ENCODE assay signal across 16 cellular contexts in the genomic region with DNA sequence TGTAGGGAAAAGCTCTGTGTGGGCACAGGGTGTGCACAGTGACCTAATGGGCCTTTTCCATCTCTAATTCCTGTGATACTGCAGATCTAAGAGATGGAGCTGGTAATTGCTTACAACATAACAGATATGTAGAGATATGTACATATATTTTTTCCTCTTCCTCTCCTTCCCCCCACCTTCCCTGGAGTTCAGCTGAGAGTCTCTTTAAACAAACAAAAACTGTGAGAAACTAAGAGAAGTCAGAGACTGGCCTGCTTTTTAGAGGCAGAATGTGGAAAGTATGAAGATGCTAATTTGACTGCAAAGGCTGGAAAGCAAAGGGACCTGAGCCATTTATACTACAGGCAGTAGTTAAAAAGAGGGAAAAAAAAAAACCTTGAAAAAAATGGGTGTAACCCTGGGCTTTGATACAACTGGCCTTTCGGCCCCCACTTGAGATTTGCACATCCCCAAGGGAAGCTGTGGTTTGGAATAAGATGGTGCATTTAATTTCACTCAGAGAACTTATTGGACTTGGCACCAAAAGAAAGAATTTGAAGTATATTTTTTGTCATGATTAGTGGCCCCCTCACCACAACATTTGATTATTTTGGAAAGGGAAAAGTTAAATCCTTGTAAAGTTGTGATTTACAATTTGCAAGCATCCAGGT.
DNase-seq lines count a peak whose midpoint lies in the region; ATAC-seq and TF ChIP-seq lines count a peak whose summit lies in the region.
"Had no signal": no experiment of that assay in that cellular context is flagged by ENCODE, and none has a peak within 500 bp of the region (broad histone marks: within the 10 kb centered on the region; RNA-seq: fewer than 3 reads in every experiment).

No MANE protein-coding gene starts in this region.

- 50% methylated on average over 1 of the region's 1 CpG for WGBS in right cardiac atrium
- WGBS in testis, 2 donors: 46 to 67% methylated on average over 1 of the region's 1 CpG

- H3K27ac ChIP-seq in brain microvascular endothelial cell (peak overlapping the region; percentile 94), right cardiac atrium (ENCODE audit: low read length) (no peak overlapping the region), testis (peak overlapping the region; percentile 6 to 31)
- H3K27ac ChIP-seq: SJSA1 had no signal

- peaks cover 1% of the 10 kb centered on the region for H3K4me1 ChIP-seq in right cardiac atrium (ENCODE audit: control insufficient read depth, insufficient read depth, low read length)
- no peaks in the 10 kb centered on the region for H3K4me1 ChIP-seq in testis

- TF ChIP-seq CTCF in HFFc6 (IDR thresholded peaks at IDR 0.05) (no peak), brain microvascular endothelial cell (IDR thresholded peaks at IDR 0.05; ENCODE audit: low read depth, low read length, missing control alignments) (no peak), testis (IDR thresholded peaks at IDR 0.05) (no peak)

- no peaks in the 10 kb centered on the region; the same call in 1 of the 2 replicates for H3K27me3 Mint-ChIP-seq in HFFc6 (ENCODE audit: insufficient read depth)
- H3K27me3 Mint-ChIP-seq: activated CD4-positive, alpha-beta T cell treated with anti-CD3 and anti-CD28 coated beads, Interleukin-2, amount 10 ng/mL, durations not matched to agents 24 days and 14 days; activated naive CD4-positive, alpha-beta T cell treated with anti-CD3 and anti-CD28 coated beads, Interleukin-2, amount 50 U/mL, for 24 hours; memory B cell had no signal

- H3K36me3 Mint-ChIP-seq in HFFc6 (ENCODE audit: low read depth): no peaks in the 10 kb centered on the region; the same call in 1 of the 2 replicates
- H3K36me3 Mint-ChIP-seq: activated naive CD4-positive, alpha-beta T cell treated with anti-CD3 and anti-CD28 coated beads, Interleukin-2, amount 50 U/mL, for 24 hours; memory B cell had no signal

- H3K9me3 ChIP-seq in right cardiac atrium (ENCODE audit: control insufficient read depth, low read length) (no peaks in the 10 kb centered on the region), testis (no peaks in the 10 kb centered on the region)
- H3K9me3 ChIP-seq: SJSA1 had no signal

- H3K36me3 ChIP-seq in brain microvascular endothelial cell (replicated peaks) (no peaks in the 10 kb centered on the region), testis (ENCODE audit: low read depth, missing control alignments) (no peaks in the 10 kb centered on the region)
- H3K36me3 ChIP-seq: SJSA1 had no signal

- DNase-seq in HFFc6 (no peak), brain microvascular endothelial cell (no peak), right cardiac atrium (peak; percentile 21 to 42 (median 37)), testis (no peak), HT-29 (ENCODE audit: low spot score) (no peak)
- DNase-seq: activated CD4-positive, alpha-beta T cell treated with anti-CD3 and anti-CD28 coated beads, Interleukin-2, amount 10 ng/mL, durations not matched to agents 24 days and 14 days; DMS 273 treated with DMSO at 0.1 percent for 48 hours; NCI-H187; NCI-H510A treated with DMSO at 0.1 percent for 48 hours had no signal

- TF ChIP-seq POLR2A in testis (IDR thresholded peaks at IDR 0.05): no peak

- no peaks in the 10 kb centered on the region for H3K27me3 ChIP-seq in brain microvascular endothelial cell (replicated peaks)
- no peaks in the 10 kb centered on the region for H3K27me3 ChIP-seq in right cardiac atrium (ENCODE audit: control insufficient read depth, insufficient read depth)
- no peaks in the 10 kb centered on the region for H3K27me3 ChIP-seq in testis
- H3K27me3 ChIP-seq: SJSA1 had no signal

- peak overlapping the region; percentile 76 for H3K27ac Mint-ChIP-seq in HFFc6
- H3K27ac Mint-ChIP-seq: activated CD4-positive, alpha-beta T cell treated with anti-CD3 and anti-CD28 coated beads, Interleukin-2, amount 10 ng/mL, durations not matched to agents 24 days and 14 days; activated naive CD4-positive, alpha-beta T cell treated with anti-CD3 and anti-CD28 coated beads, Interleukin-2, amount 50 U/mL, for 24 hours; memory B cell had no signal

- intact Hi-C loops in right cardiac atrium (cut with DNase I) (no loop called here), testis (cut with DNase I; ENCODE audit: low total_unique reads) (no loop called here)

- in situ Hi-C loops in brain microvascular endothelial cell (cut with HindIII; ENCODE audit: low pct_ligation_motif_present, low sequenced_read_pairs): no loop called here

- H3K4me3 Mint-ChIP-seq in HFFc6: peak overlapping the region; percentile 58; the same call in 1 of the 2 replicates
- H3K4me3 Mint-ChIP-seq: activated CD4-positive, alpha-beta T cell treated with anti-CD3 and anti-CD28 coated beads, Interleukin-2, amount 10 ng/mL, durations not matched to agents 24 days and 14 days; activated naive CD4-positive, alpha-beta T cell treated with anti-CD3 and anti-CD28 coated beads, Interleukin-2, amount 50 U/mL, for 24 hours; memory B cell had no signal

- ATAC-seq in right cardiac atrium (peak; percentile 41 to 59), GM21619 (IDR thresholded peaks at IDR 0.05; ENCODE audit: unreplicated experiment) (no peak), GM18519 (IDR thresholded peaks at IDR 0.05; ENCODE audit: low FRiP score, unreplicated experiment) (no peak), GM19463 (IDR thresholded peaks at IDR 0.05; ENCODE audit: unreplicated experiment) (no peak)
- ATAC-seq: HCT116 had no signal

- H3K4me3 ChIP-seq in brain microvascular endothelial cell (ENCODE audit: low read depth, low read length) (no peak overlapping the region), right cardiac atrium (ENCODE audit: low read length) (no peak overlapping the region), testis (no peak overlapping the region)
- H3K4me3 ChIP-seq: SJSA1 had no signal

- H3K4me1 Mint-ChIP-seq in HFFc6 (ENCODE audit: low read depth): peaks cover 78% of the 10 kb centered on the region
- H3K4me1 Mint-ChIP-seq: activated CD4-positive, alpha-beta T cell treated with anti-CD3 and anti-CD28 coated beads, Interleukin-2, amount 10 ng/mL, durations not matched to agents 24 days and 14 days; activated naive CD4-positive, alpha-beta T cell treated with anti-CD3 and anti-CD28 coated beads, Interleukin-2, amount 50 U/mL, for 24 hours had no signal

- no peaks in the 10 kb centered on the region for H3K9me3 Mint-ChIP-seq in HFFc6
- H3K9me3 Mint-ChIP-seq: activated CD4-positive, alpha-beta T cell treated with anti-CD3 and anti-CD28 coated beads, Interleukin-2, amount 10 ng/mL, durations not matched to agents 24 days and 14 days; activated naive CD4-positive, alpha-beta T cell treated with anti-CD3 and anti-CD28 coated beads, Interleukin-2, amount 50 U/mL, for 24 hours; memory B cell had no signal

Comparison
In these comparisons a context has a peak if more than half of its experiments do, and no peak if none do; other contexts are left out.
1. DNase-seq: peak in right cardiac atrium (3 of 3); none in HFFc6 (single experiment), brain microvascular endothelial cell (single experiment), testis (single experiment) and HT-29 (single experiment).
2. ATAC-seq: peak in right cardiac atrium (2 of 2); none in GM21619 (single experiment), GM18519 (single experiment) and GM19463 (single experiment).